Comparison of ENCODE assay signal across 31 cellular contexts in the genomic region with DNA sequence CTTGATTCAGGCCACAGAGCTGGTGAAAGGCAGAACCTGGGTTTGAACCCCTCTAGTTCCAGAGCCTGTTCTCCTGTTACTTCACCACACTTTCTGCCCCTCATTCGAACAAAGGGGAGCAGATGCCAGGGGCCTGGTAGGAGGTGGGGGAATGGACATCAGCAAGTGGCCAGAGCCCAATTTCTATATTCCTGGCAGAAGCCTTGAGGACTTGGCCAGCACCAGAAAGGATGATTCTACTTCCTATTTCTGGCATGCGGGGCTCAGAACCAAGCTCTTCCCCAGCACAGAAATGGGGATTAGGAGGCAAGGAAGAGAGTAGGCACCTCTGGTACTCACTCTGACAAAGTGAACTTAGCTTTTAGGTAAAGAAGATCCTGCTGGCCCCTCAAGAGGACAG.
"Had no signal": no experiment of that assay in that cellular context is flagged by ENCODE, and none has a peak within 500 bp of the region (broad histone marks: within the 10 kb centered on the region; RNA-seq: fewer than 3 reads in every experiment).

No MANE protein-coding gene starts in this region.

- H3K27ac Mint-ChIP-seq: activated CD4-positive, alpha-beta memory T cell treated with anti-CD3 and anti-CD28 coated beads, Interleukin-2, amount 10 ng/mL, durations not matched to agents 7 days and 5 days; activated CD4-positive, alpha-beta T cell treated with anti-CD3 and anti-CD28 coated beads, Interleukin-2, amount 10 ng/mL, durations not matched to agents 7 days and 5 days; activated naive CD4-positive, alpha-beta T cell treated with anti-CD3 and anti-CD28 coated beads for 36 hours; activated naive CD4-positive, alpha-beta T cell treated with anti-CD3 and anti-CD28 coated beads, Interleukin-2, amount 50 U/mL, for 24 hours; activated naive CD8-positive, alpha-beta T cell treated with anti-CD3 and anti-CD28 coated beads for 36 hours; activated naive CD8-positive, alpha-beta T cell treated with anti-CD3 and anti-CD28 coated beads, Interleukin-2, amount 50 U/mL, for 24 hours; activated T-helper 1 cell treated with anti-CD3 and anti-CD28 coated beads, Interleukin-12 subunit alpha, Interleukin-12 subunit beta, Interleukin-2, Interleukin-4 antibody, amounts not matched to agents 30 ng/mL and 10 ng/mL and 1 ng/mL, durations not matched to agents 14 hours and 24 hours and 36 hours; activated T-helper 2 cell treated with anti-CD3 and anti-CD28 coated beads, Interferon-gamma antibody, Interleukin-2, Interleukin-4, amounts not matched to agents 10 μg/mL and 5 μg/mL and 100 μg/mL, durations not matched to agents 14 hours and 24 hours and 36 hours; endodermal cell; T-helper 17 cell; T-helper 2 cell treated with Interferon-gamma antibody and Interleukin-4, amounts not matched to agents 5 μg/mL and 100 μg/mL, for 36 hours had no signal

- H3K27me3 Mint-ChIP-seq: activated CD4-positive, alpha-beta T cell treated with anti-CD3 and anti-CD28 coated beads, Interleukin-2, amount 10 ng/mL, durations not matched to agents 7 days and 5 days; activated naive CD4-positive, alpha-beta T cell treated with anti-CD3 and anti-CD28 coated beads, Interleukin-2, amount 50 U/mL, for 24 hours; activated naive CD8-positive, alpha-beta T cell treated with anti-CD3 and anti-CD28 coated beads for 36 hours; activated naive CD8-positive, alpha-beta T cell treated with anti-CD3 and anti-CD28 coated beads, Interleukin-2, amount 50 U/mL, for 24 hours had no signal

- H3K4me1 ChIP-seq: adrenal gland, body of pancreas, colonic mucosa, foreskin keratinocyte, gastrocnemius medialis, heart left ventricle had no signal

- H3K4me3 ChIP-seq: adrenal gland, body of pancreas, colonic mucosa, esophagus muscularis mucosa, gastrocnemius medialis, heart left ventricle had no signal

- H3K27me3 ChIP-seq: adrenal gland, body of pancreas, colonic mucosa, esophagus muscularis mucosa, gastrocnemius medialis, heart left ventricle had no signal

- H3K9me3 ChIP-seq: adrenal gland, body of pancreas, colonic mucosa, esophagus muscularis mucosa, gastrocnemius medialis, heart left ventricle had no signal

- H3K36me3 ChIP-seq: adrenal gland, colonic mucosa, esophagus muscularis mucosa, gastrocnemius medialis, heart left ventricle had no signal

- H3K9me3 Mint-ChIP-seq: activated CD4-positive, alpha-beta memory T cell treated with anti-CD3 and anti-CD28 coated beads, Interleukin-2, amount 10 ng/mL, durations not matched to agents 7 days and 5 days; activated CD4-positive, alpha-beta T cell treated with anti-CD3 and anti-CD28 coated beads, Interleukin-2, amount 10 ng/mL, durations not matched to agents 7 days and 5 days; activated naive CD4-positive, alpha-beta T cell treated with anti-CD3 and anti-CD28 coated beads for 36 hours; activated naive CD4-positive, alpha-beta T cell treated with anti-CD3 and anti-CD28 coated beads, Interleukin-2, amount 50 U/mL, for 24 hours; activated naive CD8-positive, alpha-beta T cell treated with anti-CD3 and anti-CD28 coated beads for 36 hours; activated naive CD8-positive, alpha-beta T cell treated with anti-CD3 and anti-CD28 coated beads, Interleukin-2, amount 50 U/mL, for 24 hours; activated T-helper 1 cell treated with anti-CD3 and anti-CD28 coated beads, Interleukin-12 subunit alpha, Interleukin-12 subunit beta, Interleukin-2, Interleukin-4 antibody, amounts not matched to agents 30 ng/mL and 10 ng/mL and 1 ng/mL, durations not matched to agents 14 hours and 24 hours and 36 hours; activated T-helper 2 cell treated with anti-CD3 and anti-CD28 coated beads, Interferon-gamma antibody, Interleukin-2, Interleukin-4, amounts not matched to agents 10 μg/mL and 5 μg/mL and 100 μg/mL, durations not matched to agents 14 hours and 24 hours and 36 hours; endodermal cell; T-helper 2 cell treated with Interferon-gamma antibody and Interleukin-4, amounts not matched to agents 5 μg/mL and 100 μg/mL, for 36 hours; WTC11 had no signal

- H3K4me3 Mint-ChIP-seq: activated CD4-positive, alpha-beta memory T cell treated with anti-CD3 and anti-CD28 coated beads, Interleukin-2, amount 10 ng/mL, durations not matched to agents 7 days and 5 days; activated CD4-positive, alpha-beta T cell treated with anti-CD3 and anti-CD28 coated beads, Interleukin-2, amount 10 ng/mL, durations not matched to agents 7 days and 5 days; activated naive CD4-positive, alpha-beta T cell treated with anti-CD3 and anti-CD28 coated beads for 36 hours; activated naive CD4-positive, alpha-beta T cell treated with anti-CD3 and anti-CD28 coated beads, Interleukin-2, amount 50 U/mL, for 24 hours; activated naive CD8-positive, alpha-beta T cell treated with anti-CD3 and anti-CD28 coated beads for 36 hours; activated naive CD8-positive, alpha-beta T cell treated with anti-CD3 and anti-CD28 coated beads, Interleukin-2, amount 50 U/mL, for 24 hours; activated T-helper 1 cell treated with anti-CD3 and anti-CD28 coated beads, Interleukin-12 subunit alpha, Interleukin-12 subunit beta, Interleukin-2, Interleukin-4 antibody, amounts not matched to agents 30 ng/mL and 10 ng/mL and 1 ng/mL, durations not matched to agents 14 hours and 24 hours and 36 hours; endodermal cell; T-helper 17 cell; T-helper 2 cell treated with Interferon-gamma antibody and Interleukin-4, amounts not matched to agents 5 μg/mL and 100 μg/mL, for 36 hours; WTC11 had no signal

- H3K36me3 Mint-ChIP-seq: activated naive CD4-positive, alpha-beta T cell treated with anti-CD3 and anti-CD28 coated beads, Interleukin-2, amount 50 U/mL, for 24 hours; activated naive CD8-positive, alpha-beta T cell treated with anti-CD3 and anti-CD28 coated beads for 36 hours; WTC11 had no signal

- H3K27ac ChIP-seq: adrenal gland, body of pancreas, colonic mucosa, esophagus muscularis mucosa, foreskin keratinocyte, gastrocnemius medialis, heart left ventricle had no signal

- DNase-seq: activated CD4-positive, alpha-beta memory T cell treated with anti-CD3 and anti-CD28 coated beads, Interleukin-2, amount 10 ng/mL, durations not matched to agents 7 days and 5 days; activated CD4-positive, alpha-beta T cell treated with anti-CD3 and anti-CD28 coated beads for 1 hour; activated CD4-positive, alpha-beta T cell treated with anti-CD3 and anti-CD28 coated beads for 4 hours; activated CD4-positive, alpha-beta T cell treated with anti-CD3 and anti-CD28 coated beads, Interleukin-2, amount 10 ng/mL, durations not matched to agents 7 days and 5 days; activated CD4-positive, alpha-beta T cell treated with anti-CD3 and anti-CD28 coated beads, Interleukin-2, amount 50 U/mL, for 4 hours; activated effector memory CD4-positive, alpha-beta T cell treated with anti-CD3 and anti-CD28 coated beads, Interleukin-2, amount 50 U/mL, for 16 hours; activated naive CD4-positive, alpha-beta T cell treated with anti-CD3 and anti-CD28 coated beads for 36 hours; activated naive CD8-positive, alpha-beta T cell treated with anti-CD3 and anti-CD28 coated beads for 36 hours; activated naive CD8-positive, alpha-beta T cell treated with anti-CD3 and anti-CD28 coated beads, Interleukin-2, amount 50 U/mL, for 24 hours; activated T-cell treated with anti-CD3 and anti-CD28 coated beads, Interleukin-2, amount 50 U/mL, for 1 hour; activated T-cell treated with anti-CD3 and anti-CD28 coated beads, Interleukin-2, amount 50 U/mL, for 48 hours; amygdala; aorta; body of pancreas; colonic mucosa; effector memory CD4-positive, alpha-beta T cell; endodermal cell; foreskin keratinocyte; gastrocnemius medialis; glutamatergic neuron; heart left ventricle; T-helper 1 cell; T-helper 17 cell; T1000 had no signal

- H3K4me1 Mint-ChIP-seq: activated CD4-positive, alpha-beta memory T cell treated with anti-CD3 and anti-CD28 coated beads, Interleukin-2, amount 10 ng/mL, durations not matched to agents 7 days and 5 days; activated CD4-positive, alpha-beta T cell treated with anti-CD3 and anti-CD28 coated beads, Interleukin-2, amount 10 ng/mL, durations not matched to agents 7 days and 5 days; activated naive CD4-positive, alpha-beta T cell treated with anti-CD3 and anti-CD28 coated beads, Interleukin-2, amount 50 U/mL, for 24 hours; activated naive CD8-positive, alpha-beta T cell treated with anti-CD3 and anti-CD28 coated beads for 36 hours; activated naive CD8-positive, alpha-beta T cell treated with anti-CD3 and anti-CD28 coated beads, Interleukin-2, amount 50 U/mL, for 24 hours had no signal
